8 cellular contexts compared by ENCODE assay signal in genomic region chr7:40134428-40135423, GRCh38. TPM values are rescaled to one million over a fixed set of nuclear protein-coding genes. Genes with fewer than 3 reads are reported as not detected.
DNase-seq lines count a peak whose midpoint lies in the region; ATAC-seq lines count a peak whose summit lies in the region.

TSS of gene MPLKIP (minus strand) at chr7:40134622. CDS start at chr7:40134567, 55 bp downstream.
TSS of gene SUGCT (plus strand) at chr7:40135005.

- peak within 1 kb of the TSS; percentile 91 for H3K27ac Mint-ChIP-seq in activated CD8-positive, alpha-beta memory T cell treated with anti-CD3 and anti-CD28 coated beads, Interleukin-2, amount 10 ng/mL, durations not matched to agents 7 days and 5 days

- H3K4me1 ChIP-seq in endocrine pancreas (ENCODE audit: control insufficient read depth, insufficient read depth, low read length): peaks cover 13% of the 10 kb centered on the region

- CTCF ChIA-PET in activated CD8-positive, alpha-beta memory T cell treated with anti-CD3 and anti-CD28 coated beads, Interleukin-2, amount 10 ng/mL, durations not matched to agents 7 days and 5 days (lab: Charles Lee): interaction anchor here (0.7 to 4.6 kb wide), 14 partner anchors 10 to 556 kb away, joined by 3 to 17 read pairs (median 5); partner anchors contain the start of gene CDK13

- peak; percentile 94 for ATAC-seq in GM21360 (IDR thresholded peaks at IDR 0.05; ENCODE audit: unreplicated experiment)
- peak; percentile 89 for ATAC-seq in activated CD8-positive, alpha-beta memory T cell treated with anti-CD3 and anti-CD28 coated beads, Interleukin-2, amount 10 ng/mL, durations not matched to agents 7 days and 5 days

- peaks cover 2% of the 10 kb centered on the region for H3K27me3 Mint-ChIP-seq in activated CD8-positive, alpha-beta memory T cell treated with anti-CD3 and anti-CD28 coated beads, Interleukin-2, amount 10 ng/mL, durations not matched to agents 7 days and 5 days

- peak within 1 kb of the TSS; percentile 100 for H3K9ac ChIP-seq in endocrine pancreas (ENCODE audit: control insufficient read depth, insufficient read depth, low read length)

- no peaks in the 10 kb centered on the region for H3K36me3 ChIP-seq in endocrine pancreas (ENCODE audit: control insufficient read depth, insufficient read depth, low read length)

- peaks cover 26% of the 10 kb centered on the region for H3K4me1 Mint-ChIP-seq in activated CD8-positive, alpha-beta memory T cell treated with anti-CD3 and anti-CD28 coated beads, Interleukin-2, amount 10 ng/mL, durations not matched to agents 7 days and 5 days

- no peaks in the 10 kb centered on the region for H3K27me3 ChIP-seq in endocrine pancreas (ENCODE audit: control insufficient read depth, insufficient read depth, low read length)

- peaks cover 10% of the 10 kb centered on the region for H3K36me3 Mint-ChIP-seq in activated CD8-positive, alpha-beta memory T cell treated with anti-CD3 and anti-CD28 coated beads, Interleukin-2, amount 10 ng/mL, durations not matched to agents 7 days and 5 days

- no peaks in the 10 kb centered on the region for H3K9me3 ChIP-seq in endocrine pancreas (ENCODE audit: control insufficient read depth, low read length)

- no peaks in the 10 kb centered on the region for H3K9me3 Mint-ChIP-seq in activated CD8-positive, alpha-beta memory T cell treated with anti-CD3 and anti-CD28 coated beads, Interleukin-2, amount 10 ng/mL, durations not matched to agents 7 days and 5 days (ENCODE audit: low read depth)

- peak; percentile 91 for DNase-seq in Caki2 (ENCODE audit: low read depth)
- DNase-seq in HT-29 (ENCODE audit: low spot score): peak; percentile 96
- DNase-seq in NOMO-1 (lab: John Stamatoyannopoulos, UW; ENCODE audit: unreplicated experiment in 2 of 2): peak; percentile 82 to 89
- peak; percentile 90 for DNase-seq in activated CD8-positive, alpha-beta memory T cell treated with anti-CD3 and anti-CD28 coated beads, Interleukin-2, amount 10 ng/mL, durations not matched to agents 7 days and 5 days
- peak; percentile 95 for DNase-seq in mesenteric fat pad (ENCODE audit: low spot score)
- DNase-seq in stimulated activated CD8-positive, alpha-beta memory T cell treated with anti-CD3 and anti-CD28 coated beads, Interleukin-15, amount 100 ng/mL, for 1 hour (ENCODE audit: low read depth): peak; percentile 78

- H3K4me3 Mint-ChIP-seq in activated CD8-positive, alpha-beta memory T cell treated with anti-CD3 and anti-CD28 coated beads, Interleukin-2, amount 10 ng/mL, durations not matched to agents 7 days and 5 days: peak within 1 kb of the TSS; percentile 86

- in situ Hi-C loops in Caki2 (cut with HindIII; ENCODE audit: low pct_unique_long_range_greater_than_20kb, low sequenced_read_pairs): no loop called here

- H3K4me3 ChIP-seq in endocrine pancreas (ENCODE audit: control insufficient read depth, insufficient read depth, low read length): peak within 1 kb of the TSS; percentile 99

RNA-seq across cellular contexts. Expression of gene MPLKIP, which starts in this region (rescaled TPM):
- 50.9 and 51.6 TPM in 2 replicates for total RNA-seq in Caki2 (2014; rRNA removed; shearing (Covaris generic); ENCODE audit: low replicate concordance)
- total RNA-seq in HT-29 (2014; rRNA removed; shearing (Covaris generic)): 66.0 and 74.3 TPM in 2 replicates
- total RNA-seq in activated CD8-positive, alpha-beta memory T cell treated with anti-CD3 and anti-CD28 coated beads, Interleukin-2, amount 10 ng/mL, durations not matched to agents 7 days and 5 days: 10 to 100 TPM; 36.1 to 38.9 TPM
- total RNA-seq in mesenteric fat pad: 27.1 TPM

RNA-seq across cellular contexts. Expression of gene SUGCT, which starts in this region (rescaled TPM):
- total RNA-seq in Caki2 (2014; rRNA removed; shearing (Covaris generic); ENCODE audit: low replicate concordance): 6.8 and 9.7 TPM in 2 replicates
- total RNA-seq in HT-29 (2014; rRNA removed; shearing (Covaris generic)): not detected in 2 replicates
- under 1 TPM; 0.21 to 0.61 TPM for total RNA-seq in activated CD8-positive, alpha-beta memory T cell treated with anti-CD3 and anti-CD28 coated beads, Interleukin-2, amount 10 ng/mL, durations not matched to agents 7 days and 5 days
- 2.9 TPM for total RNA-seq in mesenteric fat pad

Comparison
In these comparisons a context has a peak if more than half of its experiments do, and no peak if none do; other contexts are left out.
1. Peak in every context shown above with its lines: DNase-seq, ATAC-seq and H3K4me3 ChIP-seq.